Comparison of ENCODE assay signal across 25 cellular contexts in the genomic region with DNA sequence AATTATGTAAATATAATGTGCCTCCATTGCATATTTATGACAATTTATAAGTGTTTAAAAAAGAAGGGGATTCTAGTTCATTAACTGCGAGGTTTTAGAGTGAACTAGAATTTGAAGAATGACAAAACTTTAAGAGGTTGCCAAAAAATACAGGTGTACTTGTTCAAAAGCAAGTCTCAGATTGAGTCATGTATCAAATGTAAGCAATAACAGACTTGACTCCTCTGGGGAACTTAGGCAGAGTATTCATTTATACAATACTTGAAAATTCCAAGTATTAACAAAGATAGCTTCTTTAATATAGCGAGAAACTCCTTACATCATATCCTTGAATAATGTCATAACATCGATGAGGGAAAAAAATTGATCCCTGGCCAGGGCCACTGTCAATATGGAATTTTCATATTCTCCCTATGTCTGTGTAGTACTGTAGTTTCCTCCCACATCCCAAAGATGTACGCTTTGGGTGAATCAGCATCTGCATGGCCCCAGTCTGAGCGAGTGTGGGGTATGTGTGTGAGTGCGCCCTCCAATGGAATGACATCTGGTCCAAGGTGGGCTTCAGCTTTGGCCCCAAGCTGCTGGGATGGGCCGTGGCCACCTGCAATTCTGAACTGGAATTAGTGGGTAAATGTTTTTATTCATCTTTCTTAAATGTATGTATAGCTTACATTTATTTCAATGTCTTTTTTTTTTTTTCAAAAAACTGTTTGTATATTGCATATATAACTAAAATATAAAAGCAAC.
DNase-seq lines count a peak whose midpoint lies in the region; ATAC-seq and TF ChIP-seq lines count a peak whose summit lies in the region.
"Had no signal": no experiment of that assay in that cellular context is flagged by ENCODE, and none has a peak within 500 bp of the region (broad histone marks: within the 10 kb centered on the region; RNA-seq: fewer than 3 reads in every experiment).

No MANE protein-coding gene starts in this region.

- H3K36me3 ChIP-seq in OCI-LY1 (ENCODE audit: insufficient read depth, low read length) (peaks cover 84% of the 10 kb centered on the region), left lung (no peaks in the 10 kb centered on the region)
- H3K36me3 ChIP-seq: tibial artery had no signal

- H4K20me1 ChIP-seq in OCI-LY1 (ENCODE audit: insufficient read depth, low read length): no peaks in the 10 kb centered on the region

- TF ChIP-seq CTCF in OCI-LY1 (IDR thresholded peaks at IDR 0.05; ENCODE audit: low read length) (0 out of 2 replicates have a peak, but pooled peaks have one; percentile 10), choroid plexus epithelial cell (conservative IDR thresholded peaks at IDR 0.05; ENCODE audit: low read depth, low read length) (no peak), left lung (IDR thresholded peaks at IDR 0.05) (no peak), dorsolateral prefrontal cortex (IDR thresholded peaks at IDR 0.05 in 54 of 56, conservative IDR thresholded peaks at IDR 0.05 in 2 of 56; ENCODE audit: low read depth in 1 of 56, partially characterized antibody in 56 of 56) (no peak)

- no peak overlapping the region for H3K9ac ChIP-seq in OCI-LY1 (ENCODE audit: low read length)

- peak; percentile 61 for ATAC-seq in left lung

- H3K79me2 ChIP-seq in OCI-LY1 (ENCODE audit: insufficient read depth, low read length): peaks cover 40% of the 10 kb centered on the region

- no peaks in the 10 kb centered on the region for H3K9me2 ChIP-seq in OCI-LY1 (ENCODE audit: low read depth, low read length)

- no peak overlapping the region for H3K4me3 ChIP-seq in OCI-LY1 (ENCODE audit: low read depth, low read length, poor library complexity, severe bottlenecking)
- H3K4me3 ChIP-seq in choroid plexus epithelial cell (ENCODE audit: low read depth, low read length): no peak overlapping the region
- H3K4me3 ChIP-seq in left lung: no peak overlapping the region
- no peak overlapping the region for H3K4me3 ChIP-seq in dorsolateral prefrontal cortex
- H3K4me3 ChIP-seq: hepatocyte, SJCRH30, smooth muscle cell, stomach, tibial artery had no signal

- intact Hi-C loops in left lung (cut with DNase I) (no loop called here), dorsolateral prefrontal cortex (cut with DNase I) (no loop called here)

- H3K9me3 ChIP-seq in OCI-LY1 (ENCODE audit: low read length): peaks cover 8% of the 10 kb centered on the region; the same call in 1 of the 2 replicates
- no peaks in the 10 kb centered on the region for H3K9me3 ChIP-seq in left lung
- H3K9me3 ChIP-seq: SJCRH30, stomach, tibial artery had no signal

- no peaks in the 10 kb centered on the region for H3K4me1 ChIP-seq in OCI-LY1 (ENCODE audit: insufficient read depth, low read length, severe bottlenecking)
- no peaks in the 10 kb centered on the region for H3K4me1 ChIP-seq in left lung

- no peaks in the 10 kb centered on the region for H3F3A ChIP-seq in OCI-LY1 (ENCODE audit: insufficient read depth, low read length)

- H3K27ac ChIP-seq in OCI-LY1 (ENCODE audit: low read depth, low read length, poor library complexity, severe bottlenecking) (no peak overlapping the region), left lung (no peak overlapping the region), dorsolateral prefrontal cortex (no peak overlapping the region)
- H3K27ac ChIP-seq: epithelial cell of prostate, hepatocyte, SJCRH30, stomach, tibial artery had no signal

- H3K27me3 ChIP-seq in OCI-LY1 (ENCODE audit: insufficient read depth, low read length) (no peaks in the 10 kb centered on the region), left lung (no peaks in the 10 kb centered on the region), dorsolateral prefrontal cortex (no peaks in the 10 kb centered on the region)
- H3K27me3 ChIP-seq: hepatocyte, SJCRH30, stomach, tibial artery had no signal

- peak; percentile 34 for DNase-seq in AG08396 (ENCODE audit: low spot score)
- DNase-seq in choroid plexus epithelial cell (ENCODE audit: low read depth): peak; percentile 42
- DNase-seq in left lung: no peak
- DNase-seq in NCI-H774 (lab: John Stamatoyannopoulos, UW): no peak
- DNase-seq in NCI-H2107 (lab: John Stamatoyannopoulos, UW): no peak
- DNase-seq in dorsolateral prefrontal cortex: no peak
- DNase-seq in nucleus accumbens (lab: John Stamatoyannopoulos, UW): no peak
- DNase-seq: activated naive CD4-positive, alpha-beta T cell treated with anti-CD3 and anti-CD28 coated beads, Interleukin-2, amount 50 U/mL, for 16 hours; C1 segment of cervical spinal cord; cerebellar nuclear complex; COR-L47; H9; naive B cell; NCI-H1105 treated with DMSO at 0.1 percent for 48 hours; NCI-H2029; NCI-H69; SJCRH30; stimulated activated CD4-positive, alpha-beta T cell treated with anti-CD3 and anti-CD28 coated beads, Interleukin-2, amount 100 ng/mL, for 24 hours; stomach; T1000; tibial artery had no signal

- no peak overlapping the region for H3K4me2 ChIP-seq in OCI-LY1 (ENCODE audit: low read length)
- H3K4me2 ChIP-seq: hepatocyte, smooth muscle cell had no signal

- H2AFZ ChIP-seq in OCI-LY1 (ENCODE audit: low read length): no peak overlapping the region
- H2AFZ ChIP-seq: hepatocyte had no signal

Comparison
In these comparisons a context has a peak if more than half of its experiments do, and no peak if none do; other contexts are left out.
1. DNase-seq: peak in AG08396 (single experiment) and choroid plexus epithelial cell (single experiment); none in left lung (0 of 2), NCI-H774 (single experiment), NCI-H2107 (single experiment), dorsolateral prefrontal cortex (0 of 10) and nucleus accumbens (0 of 56).